ENCODE assay signal across 10 cellular contexts in genomic region chr15:41568350-41569017, GRCh38. TPM values are rescaled to one million over a fixed set of nuclear protein-coding genes. Genes with fewer than 3 reads are reported as not detected.
A peak's percentile ranks its signal among the peaks of the same experiment; 100 is the strongest.
DNase-seq lines count a peak whose midpoint lies in the region; ATAC-seq and TF ChIP-seq lines count a peak whose summit lies in the region.
"Had no signal": no experiment of that assay in that cellular context is flagged by ENCODE, and none has a peak within 500 bp of the region (broad histone marks: within the 10 kb centered on the region; RNA-seq: fewer than 3 reads in every experiment).

No MANE protein-coding gene starts in this region.

- H3K27me3 Mint-ChIP-seq in H9 (ENCODE audit: low read depth) (no peaks in the 10 kb centered on the region), progenitor cell of endocrine pancreas (no peaks in the 10 kb centered on the region)
- peaks cover 14% of the 10 kb centered on the region for H3K27me3 Mint-ChIP-seq in stimulated activated memory B cell treated with anti-CD40 and anti-IgM and Interleukin-4, amounts not matched to agents 10 μg/mL and 1 μg/mL and 100 μg/mL, for 72 hours
- peaks cover 2% of the 10 kb centered on the region for H3K27me3 Mint-ChIP-seq in T-helper 2 cell treated with Interferon-gamma antibody and Interleukin-4, amounts not matched to agents 5 μg/mL and 100 μg/mL, for 36 hours (ENCODE audit: low read depth)

- H2BK15ac ChIP-seq in H9 (ENCODE audit: low read depth, low read length) = no peak overlapping the region

- H4K8ac ChIP-seq in H9 (replicated peaks; ENCODE audit: insufficient read length, low read depth, low read length) = no peak overlapping the region

- peak overlapping the region; percentile 15 for H3K4me2 ChIP-seq in H9 (ENCODE audit: insufficient read depth, insufficient read length, low read length)

- H4K20me1 ChIP-seq in H9 (ENCODE audit: control insufficient read depth, insufficient read depth, insufficient read length) = no peaks in the 10 kb centered on the region

- H3K27me3 ChIP-seq in H9 (ENCODE audit: insufficient read depth, low read length) (no peaks in the 10 kb centered on the region), adrenal gland (no peaks in the 10 kb centered on the region)

- TF ChIP-seq CTCF in H9 (conservative IDR thresholded peaks at IDR 0.05) = no peak
- no peak for TF ChIP-seq CTCF in adrenal gland (IDR thresholded peaks at IDR 0.05)
- no peak for TF ChIP-seq CTCF in progenitor cell of endocrine pancreas (IDR thresholded peaks at IDR 0.05; ENCODE audit: unreplicated experiment)

- no peaks in the 10 kb centered on the region for H3K36me3 ChIP-seq in adrenal gland (replicated peaks in 1 of 2)

- H3K4me3 ChIP-seq in adrenal gland = no peak overlapping the region

- no peaks in the 10 kb centered on the region; a peak in 1 of 5 replicates for H3K9me3 Mint-ChIP-seq in H9
- H3K9me3 Mint-ChIP-seq in progenitor cell of endocrine pancreas (ENCODE audit: low read depth) = no peaks in the 10 kb centered on the region
- H3K9me3 Mint-ChIP-seq in stimulated activated memory B cell treated with anti-CD40 and anti-IgM and Interleukin-4, amounts not matched to agents 10 μg/mL and 1 μg/mL and 100 μg/mL, for 72 hours = no peaks in the 10 kb centered on the region
- no peaks in the 10 kb centered on the region for H3K9me3 Mint-ChIP-seq in T-helper 2 cell treated with Interferon-gamma antibody and Interleukin-4, amounts not matched to agents 5 μg/mL and 100 μg/mL, for 36 hours

- DNase-seq in H9 = peak; percentile 89
- DNase-seq in adrenal gland = peak in 5 of 7 donors; percentile 26 to 63 (median 46)
- peak; percentile 92 for DNase-seq in iPS DF 4.7 (ENCODE audit: extremely low read depth, low spot score)
- DNase-seq in progenitor cell of endocrine pancreas (ENCODE audit: low spot score, unreplicated experiment) = peak; percentile 67
- DNase-seq in AG08395 (ENCODE audit: low spot score) = no peak
- DNase-seq in T-helper 2 cell treated with Interferon-gamma antibody and Interleukin-4, amounts not matched to agents 5 μg/mL and 100 μg/mL, for 36 hours (ENCODE audit: low spot score) = no peak
- DNase-seq in stimulated activated CD4-positive, alpha-beta T cell treated with anti-CD3 and anti-CD28 coated beads, Interleukin-4, amount 100 ng/mL, for 24 hours = no peak
- DNase-seq: NCI-H1694 had no signal

- no peak overlapping the region for H2BK20ac ChIP-seq in H9 (ENCODE audit: low read depth, low read length, poor library complexity, severe bottlenecking)

- H4K5ac ChIP-seq in H9 (ENCODE audit: insufficient read length, low read depth, low read length) = peak overlapping the region; percentile 69

- H2BK12ac ChIP-seq in H9 (ENCODE audit: insufficient read length, low read depth, low read length) = peak overlapping the region; percentile 6

- peak overlapping the region; percentile 93 for H4K91ac ChIP-seq in H9 (ENCODE audit: insufficient read length, low read depth, low read length)

- H3K23me2 ChIP-seq in H9 (ENCODE audit: insufficient read length, low read depth, low read length, poor library complexity, severe bottlenecking) = no peaks in the 10 kb centered on the region

- peak overlapping the region; percentile 11 for H3T11ph ChIP-seq in H9 (ENCODE audit: low read length)

- peak overlapping the region; percentile 48 to 68 for H3K4me3 Mint-ChIP-seq in H9
- H3K4me3 Mint-ChIP-seq in progenitor cell of endocrine pancreas (ENCODE audit: low read depth) = peak overlapping the region; percentile 54
- no peak overlapping the region for H3K4me3 Mint-ChIP-seq in stimulated activated memory B cell treated with anti-CD40 and anti-IgM and Interleukin-4, amounts not matched to agents 10 μg/mL and 1 μg/mL and 100 μg/mL, for 72 hours
- H3K4me3 Mint-ChIP-seq in T-helper 2 cell treated with Interferon-gamma antibody and Interleukin-4, amounts not matched to agents 5 μg/mL and 100 μg/mL, for 36 hours = no peak overlapping the region

- TF ChIP-seq POLR2A in adrenal gland (IDR thresholded peaks at IDR 0.05) = no peak

- peak overlapping the region; percentile 30 for H2BK5ac ChIP-seq in H9 (ENCODE audit: insufficient read length, low read length)

- peak overlapping the region; percentile 9 for H3K9ac ChIP-seq in H9 (ENCODE audit: extremely low read depth, insufficient read length, low read length)

- peaks cover 22% of the 10 kb centered on the region; the same call in 1 of the 2 replicates for H3K4me1 ChIP-seq in H9 (ENCODE audit: insufficient read depth, low read length)
- H3K4me1 ChIP-seq in adrenal gland (replicated peaks in 1 of 2) = peaks cover 7 to 9% of the 10 kb centered on the region in 2 donors

- H3K79me2 ChIP-seq in H9 (ENCODE audit: insufficient read depth, low read length) = no peaks in the 10 kb centered on the region

- peak overlapping the region; percentile 95 for H3K18ac ChIP-seq in H9 (ENCODE audit: insufficient read length, low read depth, low read length)

- peak overlapping the region; percentile 81 for H3K4ac ChIP-seq in H9 (ENCODE audit: low read depth, low read length)

- no peak for ATAC-seq in stimulated activated memory B cell treated with anti-CD40 and anti-IgM and Interleukin-4, amounts not matched to agents 10 μg/mL and 1 μg/mL and 100 μg/mL, for 72 hours

- H3K4me1 Mint-ChIP-seq in H9 (peaks cover 58% of the 10 kb centered on the region in 2 experiments), progenitor cell of endocrine pancreas (ENCODE audit: low read depth) (peaks cover 50% of the 10 kb centered on the region)
- H3K4me1 Mint-ChIP-seq in stimulated activated memory B cell treated with anti-CD40 and anti-IgM and Interleukin-4, amounts not matched to agents 10 μg/mL and 1 μg/mL and 100 μg/mL, for 72 hours = no peaks in the 10 kb centered on the region
- no peaks in the 10 kb centered on the region for H3K4me1 Mint-ChIP-seq in T-helper 2 cell treated with Interferon-gamma antibody and Interleukin-4, amounts not matched to agents 5 μg/mL and 100 μg/mL, for 36 hours (ENCODE audit: low read depth)

- no peak overlapping the region for H2AFZ ChIP-seq in H9 (ENCODE audit: low read length)

- H3K23ac ChIP-seq in H9 (ENCODE audit: insufficient read length, low read depth, low read length) = no peak overlapping the region

- intact Hi-C loops in adrenal gland (cut with DNase I) = loop anchor here in 1 of 2 donors (10.0 kb wide), 1 partner anchor 76 kb away; no protein-coding TSS in a partner anchor

- no peak overlapping the region for H3K56ac ChIP-seq in H9 (ENCODE audit: insufficient read length, low read depth, low read length)

- H3K79me1 ChIP-seq in H9 (ENCODE audit: insufficient read depth, low read depth, low read length, poor library complexity, severe bottlenecking) = no peaks in the 10 kb centered on the region

- H3K27ac Mint-ChIP-seq in H9 = peak overlapping the region; percentile 99 to 100 (median 99)
- H3K27ac Mint-ChIP-seq in progenitor cell of endocrine pancreas = peak overlapping the region; percentile 98
- no peak overlapping the region for H3K27ac Mint-ChIP-seq in stimulated activated memory B cell treated with anti-CD40 and anti-IgM and Interleukin-4, amounts not matched to agents 10 μg/mL and 1 μg/mL and 100 μg/mL, for 72 hours
- no peak overlapping the region for H3K27ac Mint-ChIP-seq in T-helper 2 cell treated with Interferon-gamma antibody and Interleukin-4, amounts not matched to agents 5 μg/mL and 100 μg/mL, for 36 hours

- H3K27ac ChIP-seq in H9 (ENCODE audit: insufficient read length, low read depth, low read length) = peak overlapping the region; percentile 87
- peak overlapping the region in 1 of 5 donors; percentile 38 for H3K27ac ChIP-seq in adrenal gland

- H2AK5ac ChIP-seq in H9 (ENCODE audit: insufficient read length, low read length) = no peak overlapping the region

- H3K36me3 Mint-ChIP-seq in H9 (ENCODE audit: insufficient read depth in 1 of 3, low read depth in 3 of 3) (peaks cover 34 to 77% (median 75%) of the 10 kb centered on the region in 3 experiments; a peak in 6 of 7 replicates), progenitor cell of endocrine pancreas (ENCODE audit: insufficient read depth) (peaks cover 15% of the 10 kb centered on the region)
- no peaks in the 10 kb centered on the region for H3K36me3 Mint-ChIP-seq in stimulated activated memory B cell treated with anti-CD40 and anti-IgM and Interleukin-4, amounts not matched to agents 10 μg/mL and 1 μg/mL and 100 μg/mL, for 72 hours
- H3K36me3 Mint-ChIP-seq in T-helper 2 cell treated with Interferon-gamma antibody and Interleukin-4, amounts not matched to agents 5 μg/mL and 100 μg/mL, for 36 hours (ENCODE audit: low read depth) = no peaks in the 10 kb centered on the region

- H3K14ac ChIP-seq in H9 (ENCODE audit: insufficient read depth, low read length) = peak overlapping the region; percentile 83

- peak overlapping the region; percentile 94 for H2BK120ac ChIP-seq in H9 (ENCODE audit: low read depth, low read length, poor library complexity, severe bottlenecking)

- H3K9me3 ChIP-seq in H9 (ENCODE audit: control insufficient read depth, low read depth, low read length) (no peaks in the 10 kb centered on the region), adrenal gland (replicated peaks in 1 of 3) (no peaks in the 10 kb centered on the region)

- WGBS in H9 (ENCODE audit: extremely low coverage, insufficient read length, low lambda C conversion rate) = no CpG with 5 or more reads among the region's 8 CpGs
- WGBS in adrenal gland, 4 donors = 58 to 79% (median 75%) methylated on average over 4 to 8 of the region's 8 CpGs

RNA-seq across cellular contexts. Expression of gene TYRO3, which starts 9.5 kb away (rescaled TPM):
- total RNA-seq in H9 (2021) (118 and 124 TPM in 2 replicates), adrenal gland (10 to 100 TPM in 6 of 8 donors, 1 to 10 TPM in 2; 9.0 to 23.1 (median 16.9) TPM), progenitor cell of endocrine pancreas (86.7 and 106 TPM in 2 replicates)
- polyA plus RNA-seq in adrenal gland = 10 to 100 TPM in 2 of 3 donors, 1 to 10 TPM in 1; 8.8 to 19.0 (median 12.3) TPM

RNA-seq across cellular contexts. Expression of gene RPAP1, which starts 24.4 kb away (rescaled TPM):
- 73.5 and 74.5 TPM in 2 replicates for total RNA-seq in H9 (2021)
- total RNA-seq in adrenal gland = 10 to 100 TPM; 18.6 to 44.5 (median 32.0) TPM
- polyA plus RNA-seq in adrenal gland = 10 to 100 TPM; 13.0 to 25.3 (median 15.6) TPM
- 63.8 and 69.4 TPM in 2 replicates for total RNA-seq in progenitor cell of endocrine pancreas

RNA-seq across cellular contexts. Expression of gene LTK, which starts 54.9 kb away (rescaled TPM):
- total RNA-seq in H9 (2021) (0.31 TPM in 2 replicates), adrenal gland (1 to 10 TPM in 3 of 8 donors, under 1 TPM in 5; 0.12 to 2.3 (median 0.66) TPM), progenitor cell of endocrine pancreas (0.55 and 1.2 TPM in 2 replicates)
- polyA plus RNA-seq in adrenal gland = 1 to 10 TPM in 2 of 3 donors, under 1 TPM in 1; 0.13 to 1.3 (median 1.2) TPM
- total RNA-seq: bronchial epithelial cell had no signal

Comparison
In these comparisons a context has a peak if more than half of its experiments do, and no peak if none do; other contexts are left out.
1. DNase-seq: peak in H9 (single experiment), adrenal gland (5 of 7), iPS DF 4.7 (single experiment) and progenitor cell of endocrine pancreas (single experiment); none in AG08395 (single experiment), T-helper 2 cell treated with Interferon-gamma antibody and Interleukin-4, amounts not matched to agents 5 μg/mL and 100 μg/mL, for 36 hours (single experiment) and stimulated activated CD4-positive, alpha-beta T cell treated with anti-CD3 and anti-CD28 coated beads, Interleukin-4, amount 100 ng/mL, for 24 hours (single experiment).
2. H3K27ac Mint-ChIP-seq: peak in H9 (3 of 3) and progenitor cell of endocrine pancreas (single experiment); none in stimulated activated memory B cell treated with anti-CD40 and anti-IgM and Interleukin-4, amounts not matched to agents 10 μg/mL and 1 μg/mL and 100 μg/mL, for 72 hours (single experiment) and T-helper 2 cell treated with Interferon-gamma antibody and Interleukin-4, amounts not matched to agents 5 μg/mL and 100 μg/mL, for 36 hours (single experiment).
3. H3K4me3 Mint-ChIP-seq: peak in H9 (2 of 2) and progenitor cell of endocrine pancreas (single experiment); none in stimulated activated memory B cell treated with anti-CD40 and anti-IgM and Interleukin-4, amounts not matched to agents 10 μg/mL and 1 μg/mL and 100 μg/mL, for 72 hours (single experiment) and T-helper 2 cell treated with Interferon-gamma antibody and Interleukin-4, amounts not matched to agents 5 μg/mL and 100 μg/mL, for 36 hours (single experiment).